In genomic region chr5:16464664-16465543, GRCh38 we compare ENCODE assay signal across 8 cellular contexts. TPM values are rescaled to one million over a fixed set of nuclear protein-coding genes. Genes with fewer than 3 reads are reported as not detected.
A peak's percentile ranks its signal among the peaks of the same experiment; 100 is the strongest.
DNase-seq lines count a peak whose midpoint lies in the region; ATAC-seq and TF ChIP-seq lines count a peak whose summit lies in the region.

No MANE protein-coding gene starts in this region.

- H3K4me1 ChIP-seq in BLaER1 (peaks cover 55% of the 10 kb centered on the region), ascending aorta (peaks cover 0 to 21% of the 10 kb centered on the region in 2 donors), iPS-20b (ENCODE audit: insufficient read depth, low read length) (peaks cover 10% of the 10 kb centered on the region)

- peak overlapping the region; percentile 95 for H3K4me2 ChIP-seq in BLaER1

- peak overlapping the region; percentile 84 for H3K4me3 ChIP-seq in BLaER1
- peak overlapping the region; percentile 73 to 91 for H3K4me3 ChIP-seq in ascending aorta
- H3K4me3 ChIP-seq in iPS-20b (ENCODE audit: low read length): peak overlapping the region; percentile 92

- H3K9me3 Mint-ChIP-seq in stimulated activated naive CD8-positive, alpha-beta T cell treated with anti-CD3 and anti-CD28 coated beads, Interleukin-15, amount 100 ng/mL, for 72 hours: no peaks in the 10 kb centered on the region

- DNase-seq in Kasumi-1 (lab: John Stamatoyannopoulos, UW) (peak; percentile 19 to 37), ascending aorta (ENCODE audit: low spot score in 2 of 2) (no peak), NCI-H69 (lab: John Stamatoyannopoulos, UW) (no peak), COR-L47 (lab: John Stamatoyannopoulos, UW) (no peak)
- peak in 1 of 2 donors; percentile 3 for DNase-seq in stimulated activated naive CD8-positive, alpha-beta T cell treated with anti-CD3 and anti-CD28 coated beads, Interleukin-15, amount 100 ng/mL, for 72 hours

- no peaks in the 10 kb centered on the region for H3K27me3 Mint-ChIP-seq in stimulated activated naive CD8-positive, alpha-beta T cell treated with anti-CD3 and anti-CD28 coated beads, Interleukin-15, amount 100 ng/mL, for 72 hours

- peaks cover 48% of the 10 kb centered on the region for H3K36me3 ChIP-seq in BLaER1
- peaks cover 23 to 30% of the 10 kb centered on the region in 2 donors for H3K36me3 ChIP-seq in ascending aorta
- peaks cover 41% of the 10 kb centered on the region for H3K36me3 ChIP-seq in iPS-20b (ENCODE audit: insufficient read depth, low read depth, low read length)

- H3K27ac Mint-ChIP-seq in stimulated activated naive CD8-positive, alpha-beta T cell treated with anti-CD3 and anti-CD28 coated beads, Interleukin-15, amount 100 ng/mL, for 72 hours: peak overlapping the region; percentile 96 to 99

- H3K9me3 ChIP-seq in BLaER1 (no peaks in the 10 kb centered on the region), ascending aorta (no peaks in the 10 kb centered on the region), iPS-20b (ENCODE audit: insufficient read depth, low read depth, low read length) (no peaks in the 10 kb centered on the region)

- H4K20me1 ChIP-seq in BLaER1: peaks cover 55% of the 10 kb centered on the region

- intact Hi-C loops in ascending aorta (cut with DNase I): no loop called here

- H3K4me3 Mint-ChIP-seq in stimulated activated naive CD8-positive, alpha-beta T cell treated with anti-CD3 and anti-CD28 coated beads, Interleukin-15, amount 100 ng/mL, for 72 hours: peak overlapping the region; percentile 91 to 99

- ATAC-seq in stimulated activated naive CD8-positive, alpha-beta T cell treated with anti-CD3 and anti-CD28 coated beads, Interleukin-15, amount 100 ng/mL, for 72 hours: no peak
- ATAC-seq in GM18498 (IDR thresholded peaks at IDR 0.05; ENCODE audit: unreplicated experiment): no peak

- no peaks in the 10 kb centered on the region for H3K27me3 ChIP-seq in BLaER1
- H3K27me3 ChIP-seq in ascending aorta: no peaks in the 10 kb centered on the region
- H3K27me3 ChIP-seq in iPS-20b (ENCODE audit: insufficient read depth, low read length): no peaks in the 10 kb centered on the region

- H3K4me1 Mint-ChIP-seq in stimulated activated naive CD8-positive, alpha-beta T cell treated with anti-CD3 and anti-CD28 coated beads, Interleukin-15, amount 100 ng/mL, for 72 hours: peaks cover 81% of the 10 kb centered on the region

- H3K9ac ChIP-seq in BLaER1 (peak overlapping the region; percentile 87), iPS-20b (ENCODE audit: low read depth, low read length) (peak overlapping the region; percentile 88)

- no peak for TF ChIP-seq CTCF in ascending aorta (IDR thresholded peaks at IDR 0.05)

- H3K27ac ChIP-seq in BLaER1: peak overlapping the region; percentile 87
- H3K27ac ChIP-seq in ascending aorta: peak overlapping the region; percentile 74 to 86
- peak overlapping the region; percentile 10 for H3K27ac ChIP-seq in iPS-20b (ENCODE audit: low read length)

RNA-seq across cellular contexts. Expression of gene ZNF622, which starts 0.7 kb away (rescaled TPM):
- 75.5 TPM for total RNA-seq in ascending aorta

Comparison
In these comparisons a context has a peak if more than half of its experiments do, and no peak if none do; other contexts are left out.
1. H3K27ac ChIP-seq: peak in every context shown above with its lines; median percentile 87 in BLaER1; 80 in ascending aorta; 10 in iPS-20b.
2. DNase-seq: peak in Kasumi-1 (2 of 2); none in ascending aorta (0 of 2), NCI-H69 (single experiment) and COR-L47 (single experiment).
3. Peak in every context shown above with its lines, with median percentiles within 50 percentile points of each other: H3K4me3 ChIP-seq.